ENCODE assay signal across 10 cellular contexts in genomic region chr1:31588751-31589515, GRCh38. TPM values are rescaled to one million over a fixed set of nuclear protein-coding genes. Genes with fewer than 3 reads are reported as not detected.
DNase-seq lines count a peak whose midpoint lies in the region; ATAC-seq and FAIRE-seq lines count a peak whose summit lies in the region.
"Had no signal": no experiment of that assay in that cellular context is flagged by ENCODE, and none has a peak within 500 bp of the region (broad histone marks: within the 10 kb centered on the region; RNA-seq: fewer than 3 reads in every experiment).

No MANE protein-coding gene starts in this region.

- CTCF ChIA-PET in CD4-positive, alpha-beta memory T cell (lab: Charles Lee; ENCODE audit: partially characterized antibody), result no interaction called here

- FAIRE-seq in frontal cortex (lab: Jason Lieb, UNC), result no peak
- FAIRE-seq: TTC549 had no signal

- H3K27me3 ChIP-seq in skeletal muscle satellite cell (ENCODE audit: control insufficient read depth, insufficient read depth, low read length), result no peaks in the 10 kb centered on the region
- H3K27me3 ChIP-seq in CD4-positive, alpha-beta memory T cell (ENCODE audit: insufficient read depth, low read length), result no peaks in the 10 kb centered on the region

- no peaks in the 10 kb centered on the region for H3K9me3 Mint-ChIP-seq in CD4-positive, alpha-beta memory T cell

- peak overlapping the region; percentile 64 for H3K9ac ChIP-seq in skeletal muscle satellite cell (ENCODE audit: low read depth, low read length)

- ATAC-seq in HG02852 (IDR thresholded peaks at IDR 0.05; ENCODE audit: unreplicated experiment), result no peak

- H3K4me2 ChIP-seq in skeletal muscle satellite cell (ENCODE audit: low read length), result peak overlapping the region; percentile 77

- no peaks in the 10 kb centered on the region for H3K36me3 Mint-ChIP-seq in CD4-positive, alpha-beta memory T cell

- H3K4me1 ChIP-seq in skeletal muscle satellite cell (ENCODE audit: control insufficient read depth, insufficient read depth, low read length), result peaks cover 30% of the 10 kb centered on the region
- no peaks in the 10 kb centered on the region for H3K4me1 ChIP-seq in CD4-positive, alpha-beta memory T cell (ENCODE audit: insufficient read depth, low read length)

- H3K27me3 Mint-ChIP-seq in CD4-positive, alpha-beta memory T cell, result peaks cover 21 to 22% of the 10 kb centered on the region in 2 donors

- peak overlapping the region; percentile 54 for H3K4me3 ChIP-seq in skeletal muscle satellite cell (ENCODE audit: low read length)
- H3K4me3 ChIP-seq in CD4-positive, alpha-beta memory T cell (ENCODE audit: low read length in 2 of 2), result no peak overlapping the region

- H3K36me3 ChIP-seq in skeletal muscle satellite cell (ENCODE audit: insufficient read depth, low read length), result no peaks in the 10 kb centered on the region
- no peaks in the 10 kb centered on the region for H3K36me3 ChIP-seq in CD4-positive, alpha-beta memory T cell (ENCODE audit: insufficient read depth, low read length)

- H3K27ac Mint-ChIP-seq in CD4-positive, alpha-beta memory T cell, result no peak overlapping the region

- H3K4me1 Mint-ChIP-seq in CD4-positive, alpha-beta memory T cell, result peaks cover 0 to 4% (median 0%) of the 10 kb centered on the region in 4 donors

- intact Hi-C loops in CD4-positive, alpha-beta memory T cell (cut with micrococcal nuclease), result no loop called here

- no peaks in the 10 kb centered on the region for H3K9me3 ChIP-seq in skeletal muscle satellite cell (replicated peaks; ENCODE audit: low read length)
- no peaks in the 10 kb centered on the region for H3K9me3 ChIP-seq in CD4-positive, alpha-beta memory T cell (ENCODE audit: control insufficient read depth in 1 of 2, low read length in 2 of 2)

- H3K4me3 Mint-ChIP-seq in CD4-positive, alpha-beta memory T cell, result peak overlapping the region in 2 of 8 donors; percentile 4 to 15

- POLR2A ChIA-PET in CD4-positive, alpha-beta memory T cell (lab: Charles Lee; ENCODE audit: partially characterized antibody), result no interaction called here

- peak; percentile 68 for DNase-seq in ELF-1 (ENCODE audit: low read depth, low spot score)
- DNase-seq in caudate nucleus (lab: John Stamatoyannopoulos, UW), result no peak
- DNase-seq in iPS-NIHi11 (ENCODE audit: low spot score), result peak; percentile 66
- no peak for DNase-seq in CD4-positive, alpha-beta memory T cell
- DNase-seq in frontal cortex (ENCODE audit: low spot score in 2 of 2), result no peak
- DNase-seq in hypothalamus (lab: John Stamatoyannopoulos, UW), result no peak
- DNase-seq: stimulated activated CD4-positive, alpha-beta T cell treated with anti-CD3 and anti-CD28 coated beads, Interleukin-2, amount 100 ng/mL, for 24 hours had no signal

- H3K27ac ChIP-seq in caudate nucleus (ENCODE audit: low read depth, low read length), result peak overlapping the region; percentile 44
- H3K27ac ChIP-seq in CD4-positive, alpha-beta memory T cell (ENCODE audit: low read depth, low read length), result no peak overlapping the region

RNA-seq across cellular contexts. Expression of gene TINAGL1, which starts 12.6 kb away (rescaled TPM):
- 1.0 and 1.1 TPM in 2 replicates for total RNA-seq in skeletal muscle satellite cell (2012; rRNA removed)
- total RNA-seq in CD4-positive, alpha-beta memory T cell, result not detected
- not detected for polyA plus RNA-seq in CD4-positive, alpha-beta memory T cell
- 1.2 TPM for total RNA-seq in frontal cortex

RNA-seq across cellular contexts. Expression of gene HCRTR1, which starts 28.6 kb away (rescaled TPM):
- not detected in 2 replicates for total RNA-seq in skeletal muscle satellite cell (2012; rRNA removed)
- total RNA-seq in CD4-positive, alpha-beta memory T cell, result not detected
- polyA plus RNA-seq in CD4-positive, alpha-beta memory T cell, result not detected
- 1.6 TPM for total RNA-seq in frontal cortex

RNA-seq across cellular contexts. Expression of gene PEF1, which starts 55.7 kb away (rescaled TPM):
- total RNA-seq in skeletal muscle satellite cell (2012; rRNA removed), result 59.0 and 60.8 TPM in 2 replicates
- total RNA-seq in CD4-positive, alpha-beta memory T cell, result 10 to 100 TPM; 39.1 to 41.7 TPM
- 100 to 1,000 TPM in 1 of 2 donors, 10 to 100 TPM in 1; 84.7 to 124 TPM for polyA plus RNA-seq in CD4-positive, alpha-beta memory T cell
- total RNA-seq in frontal cortex, result 37.9 TPM

Comparison
In these comparisons a context has a peak if more than half of its experiments do, and no peak if none do; other contexts are left out.
1. DNase-seq: peak in ELF-1 (single experiment) and iPS-NIHi11 (single experiment); none in caudate nucleus (0 of 61), CD4-positive, alpha-beta memory T cell (0 of 5), frontal cortex (0 of 2) and hypothalamus (0 of 51).